In genomic region chr3:15438988-15439387, GRCh38 we compare ENCODE assay signal across 21 cellular contexts. TPM values are rescaled to one million over a fixed set of nuclear protein-coding genes. Genes with fewer than 3 reads are reported as not detected.
DNase-seq lines count a peak whose midpoint lies in the region; ATAC-seq, FAIRE-seq and TF ChIP-seq lines count a peak whose summit lies in the region.
"Had no signal": no experiment of that assay in that cellular context is flagged by ENCODE, and none has a peak within 500 bp of the region (broad histone marks: within the 10 kb centered on the region; RNA-seq: fewer than 3 reads in every experiment).

No MANE protein-coding gene starts in this region.

- no peak for FAIRE-seq in GM12892 (lab: Jason Lieb, UNC)
- FAIRE-seq: urothelium cell line had no signal

- no peak for TF ChIP-seq POLR2A in GM12892 (IDR thresholded peaks at IDR 0.05; ENCODE audit: low read depth, low read length)

- H3K9me3 Mint-ChIP-seq in natural killer cell treated with Interleukin-12 subunit alpha and Interleukin-12 subunit beta and Interleukin-15 and Interleukin-18, amount 100 ng/mL, for 72 hours = no peaks in the 10 kb centered on the region
- H3K9me3 Mint-ChIP-seq: CD4-positive, alpha-beta memory T cell; endodermal cell; stimulated activated memory B cell treated with anti-CD40 and anti-IgM and Interleukin-4, amounts not matched to agents 10 μg/mL and 1 μg/mL and 100 μg/mL, for 72 hours; T-cell; WTC11 had no signal

- H3K4me3 ChIP-seq in cardiac fibroblast (replicated peaks in 1 of 2; ENCODE audit: low read depth in 2 of 2, low read length in 2 of 2) = no peak overlapping the region
- H3K4me3 ChIP-seq: cardiac muscle cell, Peyer's patch had no signal

- H3K36me3 Mint-ChIP-seq in natural killer cell treated with Interleukin-12 subunit alpha and Interleukin-12 subunit beta and Interleukin-15 and Interleukin-18, amount 100 ng/mL, for 72 hours = peaks cover 47% of the 10 kb centered on the region

- no peaks in the 10 kb centered on the region for H3K27me3 Mint-ChIP-seq in natural killer cell treated with Interleukin-12 subunit alpha and Interleukin-12 subunit beta and Interleukin-15 and Interleukin-18, amount 100 ng/mL, for 72 hours
- H3K27me3 Mint-ChIP-seq: CD4-positive, alpha-beta memory T cell; stimulated activated memory B cell treated with anti-CD40 and anti-IgM and Interleukin-4, amounts not matched to agents 10 μg/mL and 1 μg/mL and 100 μg/mL, for 72 hours; T-cell had no signal

- DNase-seq in CD1c-positive myeloid dendritic cell (ENCODE audit: extremely low spot score) = peak; percentile 38
- peak; percentile 7 for DNase-seq in M059J (ENCODE audit: low read depth)
- DNase-seq in cardiac fibroblast (ENCODE audit: low read depth in 2 of 2) = peak; percentile 72 to 92
- no peak for DNase-seq in natural killer cell treated with Interleukin-12 subunit alpha and Interleukin-12 subunit beta and Interleukin-15 and Interleukin-18, amount 100 ng/mL, for 72 hours (ENCODE audit: low spot score)
- no peak for DNase-seq in cortex of kidney (lab: John Stamatoyannopoulos, UW)
- DNase-seq in effector CD8-positive, alpha-beta T cell (lab: John Stamatoyannopoulos, UW) = no peak
- DNase-seq in GM12892 (ENCODE audit: insufficient read length) = no peak
- DNase-seq: activated CD8-positive, alpha-beta memory T cell treated with anti-CD3 and anti-CD28 coated beads, Interleukin-2, amount 50 U/mL, for 48 hours; activated naive CD4-positive, alpha-beta T cell treated with anti-CD3 and anti-CD28 coated beads, Interleukin-2, amount 50 U/mL, for 16 hours; CD4-positive, alpha-beta memory T cell; endodermal cell; glutamatergic neuron; islet precursor cell; Karpas-422; NCI-H187 treated with DMSO at 0.1 percent for 48 hours; Peyer's patch; T-cell had no signal

- ATAC-seq in natural killer cell treated with Interleukin-12 subunit alpha and Interleukin-12 subunit beta and Interleukin-15 and Interleukin-18, amount 100 ng/mL, for 72 hours = no peak
- ATAC-seq: stimulated activated memory B cell treated with anti-CD40 and anti-IgM and Interleukin-4, amounts not matched to agents 10 μg/mL and 1 μg/mL and 100 μg/mL, for 72 hours; T-cell; WTC11 had no signal

- H3K4me1 Mint-ChIP-seq in natural killer cell treated with Interleukin-12 subunit alpha and Interleukin-12 subunit beta and Interleukin-15 and Interleukin-18, amount 100 ng/mL, for 72 hours (ENCODE audit: low read depth in 2 of 2) = peaks cover 46% of the 10 kb centered on the region in 2 donors
- H3K4me1 Mint-ChIP-seq: endodermal cell; stimulated activated memory B cell treated with anti-CD40 and anti-IgM and Interleukin-4, amounts not matched to agents 10 μg/mL and 1 μg/mL and 100 μg/mL, for 72 hours; WTC11 had no signal

- H3K27ac Mint-ChIP-seq in natural killer cell treated with Interleukin-12 subunit alpha and Interleukin-12 subunit beta and Interleukin-15 and Interleukin-18, amount 100 ng/mL, for 72 hours = peak overlapping the region; percentile 51 to 84
- H3K27ac Mint-ChIP-seq: endodermal cell; stimulated activated memory B cell treated with anti-CD40 and anti-IgM and Interleukin-4, amounts not matched to agents 10 μg/mL and 1 μg/mL and 100 μg/mL, for 72 hours; WTC11 had no signal

- H3K4me3 Mint-ChIP-seq in natural killer cell treated with Interleukin-12 subunit alpha and Interleukin-12 subunit beta and Interleukin-15 and Interleukin-18, amount 100 ng/mL, for 72 hours = peak overlapping the region; percentile 37
- H3K4me3 Mint-ChIP-seq: CD4-positive, alpha-beta memory T cell; endodermal cell; stimulated activated memory B cell treated with anti-CD40 and anti-IgM and Interleukin-4, amounts not matched to agents 10 μg/mL and 1 μg/mL and 100 μg/mL, for 72 hours; T-cell; WTC11 had no signal

- TF ChIP-seq CTCF in cardiac fibroblast (IDR thresholded peaks at IDR 0.05; ENCODE audit: low read depth, low read length) = no peak

RNA-seq across cellular contexts. Expression of gene EAF1, which starts 11.6 kb away (rescaled TPM):
- total RNA-seq in M059J (2014; rRNA removed; shearing (Covaris generic)) = 19.3 and 32.8 TPM in 2 replicates
- total RNA-seq in natural killer cell treated with Interleukin-12 subunit alpha and Interleukin-12 subunit beta and Interleukin-15 and Interleukin-18, amount 100 ng/mL, for 72 hours = 10 to 100 TPM; 41.8 to 74.3 TPM
- 11.3 TPM for polyA plus RNA-seq in GM12892 (2012; ENCODE audit: missing spikeins)

RNA-seq across cellular contexts. Expression of gene METTL6, which starts 11.6 kb away (rescaled TPM):
- total RNA-seq in M059J (2014; rRNA removed; shearing (Covaris generic)) = 11.4 and 21.6 TPM in 2 replicates
- 10 to 100 TPM; 17.6 to 22.8 TPM for total RNA-seq in natural killer cell treated with Interleukin-12 subunit alpha and Interleukin-12 subunit beta and Interleukin-15 and Interleukin-18, amount 100 ng/mL, for 72 hours
- 14.8 TPM for polyA plus RNA-seq in GM12892 (2012; ENCODE audit: missing spikeins)

Comparison
In these comparisons a context has a peak if more than half of its experiments do, and no peak if none do; other contexts are left out.
1. DNase-seq: peak in CD1c-positive myeloid dendritic cell (single experiment), M059J (single experiment) and cardiac fibroblast (2 of 2); none in natural killer cell treated with Interleukin-12 subunit alpha and Interleukin-12 subunit beta and Interleukin-15 and Interleukin-18, amount 100 ng/mL, for 72 hours (single experiment), cortex of kidney (single experiment), effector CD8-positive, alpha-beta T cell (single experiment) and GM12892 (single experiment).